In the genomic region with DNA sequence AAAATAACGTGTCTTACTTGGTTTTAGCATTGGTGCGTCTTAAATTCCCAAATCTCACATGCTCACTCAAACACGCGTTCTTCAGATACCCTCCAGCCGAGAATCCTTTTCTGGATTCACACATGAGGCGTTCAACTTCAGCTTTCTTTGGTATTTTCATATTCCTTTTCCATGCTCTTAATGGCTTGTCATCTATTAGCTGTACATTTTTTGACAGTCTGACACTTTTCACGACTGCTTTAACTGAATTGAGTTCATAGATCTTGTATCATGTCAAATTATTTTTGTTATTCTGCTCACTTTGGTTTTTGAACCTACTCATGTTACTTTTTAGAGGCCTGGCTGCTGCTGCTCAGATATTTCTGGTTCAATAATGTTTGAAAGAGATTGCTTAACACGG, we compare ENCODE assay signal across 28 cellular contexts. TPM values are rescaled to one million over a fixed set of nuclear protein-coding genes. Genes with fewer than 3 reads are reported as not detected.
DNase-seq lines count a peak whose midpoint lies in the region; ATAC-seq and TF ChIP-seq lines count a peak whose summit lies in the region.
"Had no signal": no experiment of that assay in that cellular context is flagged by ENCODE, and none has a peak within 500 bp of the region (broad histone marks: within the 10 kb centered on the region; RNA-seq: fewer than 3 reads in every experiment).

No MANE protein-coding gene starts in this region.

- H3K27ac Mint-ChIP-seq in CD4-positive, CD25-positive, alpha-beta regulatory T cell, result peak overlapping the region; percentile 79 to 92 (median 88)
- peak overlapping the region in 2 of 3 donors; percentile 9 to 61 for H3K27ac Mint-ChIP-seq in IgD-negative memory B cell
- H3K27ac Mint-ChIP-seq in dendritic cell treated with granulocyte-macrophage colony-stimulating factor and Interleukin-4, amounts not matched to agents 40 ng/mL and 50 ng/mL, for 4 days, result peak overlapping the region; percentile 84

- H3K36me3 ChIP-seq in CD4-positive, CD25-positive, alpha-beta regulatory T cell (ENCODE audit: control insufficient read depth, insufficient read depth, low read length), result peaks cover 41% of the 10 kb centered on the region
- H3K36me3 ChIP-seq in neutrophil, result peaks cover 57% of the 10 kb centered on the region
- H3K36me3 ChIP-seq: adrenal gland, transverse colon had no signal

- H3K9me3 ChIP-seq in CD4-positive, CD25-positive, alpha-beta regulatory T cell (ENCODE audit: control insufficient read depth in 2 of 2, low read length in 2 of 2), result no peaks in the 10 kb centered on the region
- H3K9me3 ChIP-seq in neutrophil, result no peaks in the 10 kb centered on the region
- H3K9me3 ChIP-seq: adrenal gland, lower lobe of right lung, mucosa of descending colon, Peyer's patch, psoas muscle, transverse colon had no signal

- DNase-seq in CD4-positive, CD25-positive, alpha-beta regulatory T cell, result no peak
- DNase-seq in NCI-H128 (lab: John Stamatoyannopoulos, UW; ENCODE audit: unreplicated experiment), result no peak
- DNase-seq: ACHN; activated CD4-positive, alpha-beta memory T cell treated with anti-CD3 and anti-CD28 coated beads for 36 hours; activated CD8-positive, alpha-beta memory T cell treated with anti-CD3 and anti-CD28 coated beads, Interleukin-2, amount 50 U/mL, for 48 hours; activated gamma-delta T cell; adrenal gland; DMS79; effector memory CD4-positive, alpha-beta T cell; foreskin melanocyte; GF-D8; H7; lower lobe of right lung; mucosa of descending colon; NCI-H1417; NCI-H2081; NCI-H226; Peyer's patch; psoas muscle; SIG-M5; transverse colon had no signal

- H3K9me3 Mint-ChIP-seq in CD4-positive, CD25-positive, alpha-beta regulatory T cell, result peaks cover 0 to 1% (median 0%) of the 10 kb centered on the region in 7 donors
- H3K9me3 Mint-ChIP-seq in IgD-negative memory B cell, result peaks cover 0 to 3% (median 0%) of the 10 kb centered on the region in 3 donors
- no peaks in the 10 kb centered on the region for H3K9me3 Mint-ChIP-seq in dendritic cell treated with granulocyte-macrophage colony-stimulating factor and Interleukin-4, amounts not matched to agents 40 ng/mL and 50 ng/mL, for 4 days
- H3K9me3 Mint-ChIP-seq: activated CD4-positive, alpha-beta memory T cell treated with anti-CD3 and anti-CD28 coated beads for 36 hours; brain had no signal

- no peaks in the 10 kb centered on the region for H3K27me3 ChIP-seq in CD4-positive, CD25-positive, alpha-beta regulatory T cell (ENCODE audit: control insufficient read depth, insufficient read depth, low read length)
- H3K27me3 ChIP-seq in neutrophil, result no peaks in the 10 kb centered on the region
- H3K27me3 ChIP-seq: adrenal gland, Peyer's patch, transverse colon had no signal

- H3K4me3 ChIP-seq in CD4-positive, CD25-positive, alpha-beta regulatory T cell (ENCODE audit: low read depth, low read length), result no peak overlapping the region
- H3K4me3 ChIP-seq in neutrophil (ENCODE audit: low read depth in 1 of 2, low read length in 1 of 2), result no peak overlapping the region
- H3K4me3 ChIP-seq: adrenal gland, lower lobe of right lung, mucosa of descending colon, Peyer's patch, psoas muscle, transverse colon had no signal

- H3K36me3 Mint-ChIP-seq in CD4-positive, CD25-positive, alpha-beta regulatory T cell, result peaks cover 33% of the 10 kb centered on the region
- no peaks in the 10 kb centered on the region for H3K36me3 Mint-ChIP-seq in IgD-negative memory B cell
- peaks cover 87% of the 10 kb centered on the region for H3K36me3 Mint-ChIP-seq in dendritic cell treated with granulocyte-macrophage colony-stimulating factor and Interleukin-4, amounts not matched to agents 40 ng/mL and 50 ng/mL, for 4 days (ENCODE audit: low read depth)
- H3K36me3 Mint-ChIP-seq: brain had no signal

- no peaks in the 10 kb centered on the region for H3K27me3 Mint-ChIP-seq in CD4-positive, CD25-positive, alpha-beta regulatory T cell
- H3K27me3 Mint-ChIP-seq in IgD-negative memory B cell, result no peaks in the 10 kb centered on the region
- no peaks in the 10 kb centered on the region for H3K27me3 Mint-ChIP-seq in dendritic cell treated with granulocyte-macrophage colony-stimulating factor and Interleukin-4, amounts not matched to agents 40 ng/mL and 50 ng/mL, for 4 days
- H3K27me3 Mint-ChIP-seq: activated CD4-positive, alpha-beta memory T cell treated with anti-CD3 and anti-CD28 coated beads for 36 hours had no signal

- TF ChIP-seq CTCF in neutrophil (IDR thresholded peaks at IDR 0.05), result no peak

- peaks cover 37% of the 10 kb centered on the region for H3K4me1 ChIP-seq in CD4-positive, CD25-positive, alpha-beta regulatory T cell (ENCODE audit: control insufficient read depth, insufficient read depth, low read length, poor library complexity, severe bottlenecking)
- peaks cover 24 to 31% of the 10 kb centered on the region in 2 experiments for H3K4me1 ChIP-seq in neutrophil (ENCODE audit: control insufficient read depth in 1 of 2, insufficient read depth in 1 of 2, low read depth in 1 of 2, low read length in 1 of 2)
- H3K4me1 ChIP-seq: adrenal gland, lower lobe of right lung, transverse colon had no signal

- H3K4me3 Mint-ChIP-seq in CD4-positive, CD25-positive, alpha-beta regulatory T cell, result peak overlapping the region in 1 of 4 donors; percentile 61
- H3K4me3 Mint-ChIP-seq in IgD-negative memory B cell, result peak overlapping the region in 1 of 4 donors; percentile 52
- no peak overlapping the region for H3K4me3 Mint-ChIP-seq in dendritic cell treated with granulocyte-macrophage colony-stimulating factor and Interleukin-4, amounts not matched to agents 40 ng/mL and 50 ng/mL, for 4 days
- H3K4me3 Mint-ChIP-seq: activated CD4-positive, alpha-beta memory T cell treated with anti-CD3 and anti-CD28 coated beads for 36 hours; brain had no signal

- no peak for ATAC-seq in CD4-positive, CD25-positive, alpha-beta regulatory T cell (ENCODE audit: low read depth in 2 of 2)
- ATAC-seq in GM18519 (IDR thresholded peaks at IDR 0.05; ENCODE audit: low FRiP score, unreplicated experiment) (no peak), HG02571 (IDR thresholded peaks at IDR 0.05; ENCODE audit: unreplicated experiment) (no peak)
- ATAC-seq: activated CD4-positive, CD25-positive, alpha-beta regulatory T cell treated with anti-CD3 and anti-CD28 coated beads, Interleukin-2, amount 50 U/mL, for 24 hours; lower lobe of right lung; mucosa of descending colon had no signal

- intact Hi-C loops in dendritic cell treated with granulocyte-macrophage colony-stimulating factor and Interleukin-4, amounts not matched to agents 40 ng/mL and 50 ng/mL, for 4 days (cut with micrococcal nuclease), result no loop called here

- H3K27ac ChIP-seq in CD4-positive, CD25-positive, alpha-beta regulatory T cell (ENCODE audit: insufficient read depth, low read length, poor library complexity, severe bottlenecking), result no peak overlapping the region
- peak overlapping the region; percentile 82 for H3K27ac ChIP-seq in neutrophil
- H3K27ac ChIP-seq: adrenal gland, lower lobe of right lung, psoas muscle, transverse colon had no signal

- peaks cover 20 to 64% (median 44%) of the 10 kb centered on the region in 4 donors for H3K4me1 Mint-ChIP-seq in CD4-positive, CD25-positive, alpha-beta regulatory T cell
- H3K4me1 Mint-ChIP-seq in IgD-negative memory B cell, result peaks cover 40 to 62% (median 56%) of the 10 kb centered on the region in 3 donors
- H3K4me1 Mint-ChIP-seq in dendritic cell treated with granulocyte-macrophage colony-stimulating factor and Interleukin-4, amounts not matched to agents 40 ng/mL and 50 ng/mL, for 4 days (ENCODE audit: low read depth), result peaks cover 59% of the 10 kb centered on the region

RNA-seq across cellular contexts. Expression of a gene that starts 59.0 kb away (rescaled TPM):
- total RNA-seq in CD4-positive, CD25-positive, alpha-beta regulatory T cell, result 278 TPM
- 10 to 100 TPM; 56.9 to 79.8 (median 69.0) TPM for polyA plus RNA-seq in CD4-positive, CD25-positive, alpha-beta regulatory T cell
- 220 TPM for polyA plus RNA-seq in IgD-negative memory B cell

Comparison
In these comparisons a context has a peak if more than half of its experiments do, and no peak if none do; other contexts are left out.
1. H3K27ac Mint-ChIP-seq: peak in every context shown above with its lines; median percentile 88 in CD4-positive, CD25-positive, alpha-beta regulatory T cell; 84 in dendritic cell treated with granulocyte-macrophage colony-stimulating factor and Interleukin-4, amounts not matched to agents 40 ng/mL and 50 ng/mL, for 4 days; 35 in IgD-negative memory B cell.